Comparison of ENCODE assay signal across 18 cellular contexts in the genomic region with DNA sequence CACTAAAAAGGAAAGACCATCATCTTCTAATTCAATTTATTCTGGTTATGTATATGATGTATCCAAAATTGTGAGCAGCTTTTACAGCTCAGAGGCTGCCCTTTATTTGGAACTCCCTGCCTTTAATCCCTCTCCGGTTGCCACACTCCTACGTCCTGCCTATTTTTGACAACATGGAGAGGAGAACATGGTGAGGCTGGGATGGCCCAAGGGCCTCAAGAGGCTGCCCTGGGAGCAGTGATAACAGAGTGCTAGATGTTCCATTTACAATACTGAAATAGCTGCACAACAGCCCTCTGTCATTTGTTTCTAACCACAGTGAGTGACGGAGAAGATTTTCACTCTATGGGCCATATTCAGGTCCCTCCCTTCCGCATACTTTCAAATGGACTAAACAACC. TPM values are rescaled to one million over a fixed set of nuclear protein-coding genes. Genes with fewer than 3 reads are reported as not detected.
DNase-seq lines count a peak whose midpoint lies in the region; ATAC-seq and TF ChIP-seq lines count a peak whose summit lies in the region.
"Had no signal": no experiment of that assay in that cellular context is flagged by ENCODE, and none has a peak within 500 bp of the region (broad histone marks: within the 10 kb centered on the region; RNA-seq: fewer than 3 reads in every experiment).

No MANE protein-coding gene starts in this region.

- TF ChIP-seq POLR2A in esophagus muscularis mucosa (IDR thresholded peaks at IDR 0.05; ENCODE audit: low read depth) (no peak), stomach (IDR thresholded peaks at IDR 0.05) (no peak)

- no peaks in the 10 kb centered on the region for H3K9me3 ChIP-seq in esophagus muscularis mucosa
- H3K9me3 ChIP-seq in stomach = no peaks in the 10 kb centered on the region
- H3K9me3 ChIP-seq: tibial artery had no signal

- H3K27me3 ChIP-seq in esophagus muscularis mucosa = no peaks in the 10 kb centered on the region
- no peaks in the 10 kb centered on the region for H3K27me3 ChIP-seq in stomach
- H3K27me3 ChIP-seq: tibial artery had no signal

- TF ChIP-seq CTCF in esophagus muscularis mucosa (IDR thresholded peaks at IDR 0.05) (no peak), stomach (IDR thresholded peaks at IDR 0.05) (no peak)

- intact Hi-C loops in esophagus muscularis mucosa (cut with DNase I) (no loop called here), stomach (cut with DNase I; ENCODE audit: low total_unique reads) (no loop called here)

- no peaks in the 10 kb centered on the region for H3K36me3 ChIP-seq in esophagus muscularis mucosa
- no peaks in the 10 kb centered on the region for H3K36me3 ChIP-seq in stomach
- H3K36me3 ChIP-seq: tibial artery had no signal

- H3K27ac ChIP-seq in esophagus muscularis mucosa (replicated peaks in 1 of 4) = peak overlapping the region; percentile 66 to 72 (median 69)
- H3K27ac ChIP-seq in stomach = peak overlapping the region in 3 of 5 donors; percentile 1 to 60 (median 34)
- H3K27ac ChIP-seq: tibial artery had no signal

- H3K4me1 ChIP-seq in esophagus muscularis mucosa = peaks cover 48 to 77% (median 71%) of the 10 kb centered on the region in 4 donors
- peaks cover 0 to 60% (median 19%) of the 10 kb centered on the region in 4 donors for H3K4me1 ChIP-seq in stomach

- WGBS in esophagus muscularis mucosa = 56% methylated on average over 4 of the region's 4 CpGs
- WGBS in stomach, 5 donors = 79 to 94% (median 89%) methylated on average over 4 of the region's 4 CpGs

- no peak for ATAC-seq in HG03135 (IDR thresholded peaks at IDR 0.05; ENCODE audit: unreplicated experiment)
- ATAC-seq: CD8-positive, alpha-beta T cell had no signal

- TF ChIP-seq EP300 in esophagus muscularis mucosa (IDR thresholded peaks at IDR 0.05) (no peak), stomach (IDR thresholded peaks at IDR 0.05) (no peak)

- H3K4me3 ChIP-seq in esophagus muscularis mucosa (no peak overlapping the region), stomach (no peak overlapping the region)
- H3K4me3 ChIP-seq: tibial artery had no signal

- peak; percentile 74 for DNase-seq in RPMI7951 (ENCODE audit: low read depth)
- no peak for DNase-seq in esophagus muscularis mucosa (ENCODE audit: extremely low spot score)
- DNase-seq in midbrain (lab: John Stamatoyannopoulos, UW) = peak; percentile 34
- no peak for DNase-seq in stomach
- no peak for DNase-seq in dedifferentiated amniotic fluid mesenchymal stem cell (ENCODE audit: extremely low spot score)
- no peak for DNase-seq in anterior cingulate cortex (lab: John Stamatoyannopoulos, UW)
- no peak for DNase-seq in T-helper 2 cell
- DNase-seq: activated B cell treated with CpG ODN at 0.5 μM for 24 hours; amygdala; CD8-positive, alpha-beta T cell; DMS53; KG1; NCI-H1092; NCI-H2081 treated with DMSO at 0.1 percent for 48 hours; NCI-H510A; stimulated activated CD4-positive, alpha-beta T cell treated with anti-CD3 and anti-CD28 coated beads, Interleukin-12 subunit alpha, Interleukin-12 subunit beta, amount 100 ng/mL, for 4 hours; tibial artery had no signal

RNA-seq across cellular contexts. Expression of a gene that starts 33.5 kb away (rescaled TPM):
- total RNA-seq in RPMI7951 (2014; rRNA removed; shearing (Covaris generic)) = 8.3 and 10.6 TPM in 2 replicates
- total RNA-seq in esophagus muscularis mucosa = 10 to 100 TPM; 44.9 to 59.2 (median 56.2) TPM
- 100 to 1,000 TPM in 1 of 5 donors, 10 to 100 TPM in 4; 41.3 to 158 (median 54.3) TPM for total RNA-seq in stomach
- 1 to 10 TPM; 4.4 to 9.2 (median 6.7) TPM for polyA plus RNA-seq in stomach
- total RNA-seq: CD8-positive, alpha-beta T cell had no signal

Comparison
In these comparisons a context has a peak if more than half of its experiments do, and no peak if none do; other contexts are left out.
1. DNase-seq: peak in RPMI7951 (single experiment) and midbrain (single experiment); none in esophagus muscularis mucosa (single experiment), stomach (single experiment), dedifferentiated amniotic fluid mesenchymal stem cell (single experiment), anterior cingulate cortex (0 of 58) and T-helper 2 cell (0 of 5).